ENCODE assay signal across 7 cellular contexts in the genomic region with DNA sequence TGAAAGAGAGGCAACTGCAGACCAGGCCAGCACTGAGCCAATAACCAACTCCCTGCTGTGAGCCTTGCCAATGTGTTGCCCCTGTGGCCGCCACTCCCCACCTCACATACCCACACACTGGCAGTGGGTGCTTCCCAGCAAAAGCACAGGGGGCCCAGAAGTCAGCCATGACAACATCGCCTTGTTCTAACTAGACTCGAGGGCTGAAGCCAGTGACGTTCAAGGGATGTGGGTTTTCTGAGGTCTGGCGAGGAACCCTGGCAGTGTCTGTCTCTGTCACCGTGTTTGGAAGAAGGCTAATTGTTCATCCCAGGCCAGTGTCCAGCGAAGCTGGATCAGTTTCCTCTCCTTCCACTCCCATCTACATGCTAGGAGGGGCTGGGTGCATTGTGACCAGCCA.
A peak's percentile ranks its signal among the peaks of the same experiment; 100 is the strongest.
DNase-seq lines count a peak whose midpoint lies in the region; ATAC-seq and TF ChIP-seq lines count a peak whose summit lies in the region.

No MANE protein-coding gene starts in this region.

- peak; percentile 45 for ATAC-seq in activated B cell treated with CpG ODN at 0.5 μM for 24 hours (ENCODE audit: low read depth)
- peak; percentile 86 to 87 for ATAC-seq in natural killer cell treated with Interleukin-12 subunit alpha and Interleukin-12 subunit beta and Interleukin-15 and Interleukin-18, amount 100 ng/mL, for 72 hours

- DNase-seq in activated B cell treated with CpG ODN at 0.5 μM for 24 hours (no peak), coronary artery (ENCODE audit: low spot score) (no peak), NCI-H748 (lab: John Stamatoyannopoulos, UW; ENCODE audit: unreplicated experiment) (no peak), DMS79 treated with DMSO at 0.1 percent for 48 hours (lab: John Stamatoyannopoulos, UW) (no peak)
- peak; percentile 43 for DNase-seq in activated effector memory CD4-positive, alpha-beta T cell treated with Interleukin-2 at 50 U/mL for 16 hours
- DNase-seq in natural killer cell treated with Interleukin-12 subunit alpha and Interleukin-12 subunit beta and Interleukin-15 and Interleukin-18, amount 100 ng/mL, for 72 hours (ENCODE audit: low spot score), result peak; percentile 87

- peaks cover 10% of the 10 kb centered on the region for H3K9me3 Mint-ChIP-seq in activated B cell treated with CpG ODN at 0.5 μM for 24 hours
- peaks cover 5% of the 10 kb centered on the region for H3K9me3 Mint-ChIP-seq in natural killer cell treated with Interleukin-12 subunit alpha and Interleukin-12 subunit beta and Interleukin-15 and Interleukin-18, amount 100 ng/mL, for 72 hours

- no peaks in the 10 kb centered on the region for H3K27me3 ChIP-seq in thymus (ENCODE audit: control insufficient read depth, insufficient read depth)

- H3K9me3 ChIP-seq in thymus (ENCODE audit: control insufficient read depth), result no peaks in the 10 kb centered on the region

- no peaks in the 10 kb centered on the region for H3K27me3 Mint-ChIP-seq in activated B cell treated with CpG ODN at 0.5 μM for 24 hours
- no peaks in the 10 kb centered on the region for H3K27me3 Mint-ChIP-seq in natural killer cell treated with Interleukin-12 subunit alpha and Interleukin-12 subunit beta and Interleukin-15 and Interleukin-18, amount 100 ng/mL, for 72 hours

- intact Hi-C loops in activated B cell treated with CpG ODN at 0.5 μM for 24 hours (cut with micrococcal nuclease), result loop anchor here (1.0 to 10.0 kb wide), 6 partner anchors 10 to 1397 kb away; a partner anchor contains a TSS

- CTCF ChIA-PET in activated B cell treated with CpG ODN at 0.5 μM for 24 hours (lab: Charles Lee), result interaction anchor here (0.9 to 2.0 kb wide), 6 partner anchors 30 to 359 kb away, joined by 3 to 8 read pairs (median 4); no protein-coding TSS in a partner anchor

- H3K36me3 Mint-ChIP-seq in activated B cell treated with CpG ODN at 0.5 μM for 24 hours (ENCODE audit: low read depth), result peaks cover 15% of the 10 kb centered on the region
- peaks cover 7% of the 10 kb centered on the region for H3K36me3 Mint-ChIP-seq in natural killer cell treated with Interleukin-12 subunit alpha and Interleukin-12 subunit beta and Interleukin-15 and Interleukin-18, amount 100 ng/mL, for 72 hours

- H3K4me1 ChIP-seq in thymus (ENCODE audit: control insufficient read depth, insufficient read depth, low read length), result peaks cover 2% of the 10 kb centered on the region

- 83% methylated on average over 7 of the region's 7 CpGs for WGBS in thymus

- TF ChIP-seq CTCF in activated B cell treated with CpG ODN at 0.5 μM for 24 hours (IDR thresholded peaks at IDR 0.05) (no peak), coronary artery (IDR thresholded peaks at IDR 0.05) (no peak)

- H3K4me1 Mint-ChIP-seq in activated B cell treated with CpG ODN at 0.5 μM for 24 hours, result peaks cover 83% of the 10 kb centered on the region
- peaks cover 73 to 82% of the 10 kb centered on the region in 2 donors for H3K4me1 Mint-ChIP-seq in natural killer cell treated with Interleukin-12 subunit alpha and Interleukin-12 subunit beta and Interleukin-15 and Interleukin-18, amount 100 ng/mL, for 72 hours (ENCODE audit: low read depth in 2 of 2)

- POLR2A ChIA-PET in activated B cell treated with CpG ODN at 0.5 μM for 24 hours (lab: Charles Lee), result interaction anchor here (0.6 to 3.7 kb wide), 17 partner anchors 21 to 327 kb away, joined by 3 to 46 read pairs (median 5); a partner anchor contains a TSS

- peak overlapping the region; percentile 15 for H3K4me3 Mint-ChIP-seq in activated B cell treated with CpG ODN at 0.5 μM for 24 hours
- peak overlapping the region; percentile 86 for H3K4me3 Mint-ChIP-seq in natural killer cell treated with Interleukin-12 subunit alpha and Interleukin-12 subunit beta and Interleukin-15 and Interleukin-18, amount 100 ng/mL, for 72 hours

- H3K27ac ChIP-seq in thymus (ENCODE audit: low read depth) (peak overlapping the region; percentile 79), coronary artery (no peak overlapping the region)

- no peaks in the 10 kb centered on the region for H3K36me3 ChIP-seq in thymus (ENCODE audit: control insufficient read depth, insufficient read depth)

- H3K4me3 ChIP-seq in thymus (ENCODE audit: low read length), result no peak overlapping the region
- H3K4me3 ChIP-seq in coronary artery, result no peak overlapping the region

- peak overlapping the region; percentile 100 for H3K27ac Mint-ChIP-seq in activated B cell treated with CpG ODN at 0.5 μM for 24 hours
- H3K27ac Mint-ChIP-seq in natural killer cell treated with Interleukin-12 subunit alpha and Interleukin-12 subunit beta and Interleukin-15 and Interleukin-18, amount 100 ng/mL, for 72 hours, result peak overlapping the region; percentile 98

Comparison
In these comparisons a context has a peak if more than half of its experiments do, and no peak if none do; other contexts are left out.
1. DNase-seq: peak in activated effector memory CD4-positive, alpha-beta T cell treated with Interleukin-2 at 50 U/mL for 16 hours (single experiment) and natural killer cell treated with Interleukin-12 subunit alpha and Interleukin-12 subunit beta and Interleukin-15 and Interleukin-18, amount 100 ng/mL, for 72 hours (single experiment); none in activated B cell treated with CpG ODN at 0.5 μM for 24 hours (single experiment), coronary artery (single experiment), NCI-H748 (single experiment) and DMS79 treated with DMSO at 0.1 percent for 48 hours (single experiment).